In the genomic region with DNA sequence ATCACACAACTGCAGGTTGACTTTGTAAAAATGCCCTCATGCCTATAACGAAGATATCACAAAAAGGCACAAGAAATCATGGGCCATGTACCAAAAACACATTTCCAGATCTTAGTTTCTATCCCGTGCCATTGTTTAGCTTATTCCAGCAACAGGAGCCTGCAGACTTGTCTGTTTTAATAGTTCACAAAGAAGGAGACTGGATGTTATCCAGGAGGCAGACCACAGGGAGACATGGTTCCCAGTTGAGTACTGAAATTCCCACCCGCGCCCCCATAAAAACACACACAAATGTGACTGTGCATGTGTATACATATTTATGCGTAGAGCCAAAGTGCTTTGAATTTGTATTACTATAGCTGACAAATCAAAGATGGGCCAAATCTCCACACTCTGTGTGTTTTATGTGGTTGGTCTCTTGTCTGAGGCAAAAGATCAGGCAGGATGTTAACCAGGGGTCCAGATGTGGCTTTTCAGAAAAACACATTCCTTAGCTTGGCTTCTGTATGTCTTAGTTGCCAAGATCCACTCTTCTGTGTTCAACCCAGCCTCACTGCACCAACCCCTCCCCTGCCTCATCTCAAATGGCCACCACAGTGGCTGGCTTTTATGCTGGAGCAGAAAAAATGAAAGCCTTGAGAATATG, we compare ENCODE assay signal across 1 cellular context.
TF ChIP-seq lines count a peak whose summit lies in the region.

No MANE protein-coding gene starts in this region.

TF ChIP-seq in SK-N-SH, 30 proteins besides CTCF, POLR2A, EP300 and RAD21 (continued from another document):
- TF ChIP-seq, protein P1, sequence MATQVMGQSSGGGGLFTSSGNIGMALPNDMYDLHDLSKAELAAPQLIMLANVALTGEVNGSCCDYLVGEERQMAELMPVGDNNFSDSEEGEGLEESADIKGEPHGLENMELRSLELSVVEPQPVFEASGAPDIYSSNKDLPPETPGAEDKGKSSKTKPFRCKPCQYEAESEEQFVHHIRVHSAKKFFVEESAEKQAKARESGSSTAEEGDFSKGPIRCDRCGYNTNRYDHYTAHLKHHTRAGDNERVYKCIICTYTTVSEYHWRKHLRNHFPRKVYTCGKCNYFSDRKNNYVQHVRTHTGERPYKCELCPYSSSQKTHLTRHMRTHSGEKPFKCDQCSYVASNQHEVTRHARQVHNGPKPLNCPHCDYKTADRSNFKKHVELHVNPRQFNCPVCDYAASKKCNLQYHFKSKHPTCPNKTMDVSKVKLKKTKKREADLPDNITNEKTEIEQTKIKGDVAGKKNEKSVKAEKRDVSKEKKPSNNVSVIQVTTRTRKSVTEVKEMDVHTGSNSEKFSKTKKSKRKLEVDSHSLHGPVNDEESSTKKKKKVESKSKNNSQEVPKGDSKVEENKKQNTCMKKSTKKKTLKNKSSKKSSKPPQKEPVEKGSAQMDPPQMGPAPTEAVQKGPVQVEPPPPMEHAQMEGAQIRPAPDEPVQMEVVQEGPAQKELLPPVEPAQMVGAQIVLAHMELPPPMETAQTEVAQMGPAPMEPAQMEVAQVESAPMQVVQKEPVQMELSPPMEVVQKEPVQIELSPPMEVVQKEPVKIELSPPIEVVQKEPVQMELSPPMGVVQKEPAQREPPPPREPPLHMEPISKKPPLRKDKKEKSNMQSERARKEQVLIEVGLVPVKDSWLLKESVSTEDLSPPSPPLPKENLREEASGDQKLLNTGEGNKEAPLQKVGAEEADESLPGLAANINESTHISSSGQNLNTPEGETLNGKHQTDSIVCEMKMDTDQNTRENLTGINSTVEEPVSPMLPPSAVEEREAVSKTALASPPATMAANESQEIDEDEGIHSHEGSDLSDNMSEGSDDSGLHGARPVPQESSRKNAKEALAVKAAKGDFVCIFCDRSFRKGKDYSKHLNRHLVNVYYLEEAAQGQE (IDR thresholded peaks at IDR 0.05; ENCODE audit: low read depth, low read length), result no peak
- TF ChIP-seq POLR2AphosphoS5 (IDR thresholded peaks at IDR 0.05; ENCODE audit: low read depth, low read length) (no peak), SIN3A (IDR thresholded peaks at IDR 0.05; ENCODE audit: borderline replicate concordance, low read depth, low read length) (no peak), NRF1 (IDR thresholded peaks at IDR 0.05; ENCODE audit: low read depth, low read length) (no peak), FOSL2 (IDR thresholded peaks at IDR 0.05; ENCODE audit: borderline replicate concordance, low read depth) (no peak), EZH2phosphoT487 (IDR thresholded peaks at IDR 0.05; ENCODE audit: borderline replicate concordance, low read depth) (no peak), JUND (IDR thresholded peaks at IDR 0.05) (no peak), GATA2 (CRISPR knock-in tag; IDR thresholded peaks at IDR 0.05) (no peak), TCF12 (IDR thresholded peaks at IDR 0.05) (peak; percentile 72), FOXM1 (IDR thresholded peaks at IDR 0.05; ENCODE audit: low read depth) (no peak), MXI1 (IDR thresholded peaks at IDR 0.05; ENCODE audit: low read depth, low read length) (no peak), ELF1 (IDR thresholded peaks at IDR 0.05) (no peak), SMC3 (IDR thresholded peaks at IDR 0.05; ENCODE audit: low read depth, low read length) (no peak), CHD2 (IDR thresholded peaks at IDR 0.05; ENCODE audit: low read length, partially characterized antibody) (no peak), TAF1 (IDR thresholded peaks at IDR 0.05; ENCODE audit: borderline replicate concordance, low read depth, low read length) (no peak), MEF2A (IDR thresholded peaks at IDR 0.05; ENCODE audit: borderline replicate concordance, low read depth) (no peak)
- TF ChIP-seq, protein P2, sequence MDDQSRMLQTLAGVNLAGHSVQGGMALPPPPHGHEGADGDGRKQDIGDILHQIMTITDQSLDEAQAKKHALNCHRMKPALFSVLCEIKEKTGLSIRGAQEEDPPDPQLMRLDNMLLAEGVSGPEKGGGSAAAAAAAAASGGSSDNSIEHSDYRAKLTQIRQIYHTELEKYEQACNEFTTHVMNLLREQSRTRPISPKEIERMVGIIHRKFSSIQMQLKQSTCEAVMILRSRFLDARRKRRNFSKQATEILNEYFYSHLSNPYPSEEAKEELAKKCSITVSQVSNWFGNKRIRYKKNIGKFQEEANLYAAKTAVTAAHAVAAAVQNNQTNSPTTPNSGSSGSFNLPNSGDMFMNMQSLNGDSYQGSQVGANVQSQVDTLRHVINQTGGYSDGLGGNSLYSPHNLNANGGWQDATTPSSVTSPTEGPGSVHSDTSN (IDR thresholded peaks at IDR 0.05), result peak; percentile 47
- TF ChIP-seq, protein P3, sequence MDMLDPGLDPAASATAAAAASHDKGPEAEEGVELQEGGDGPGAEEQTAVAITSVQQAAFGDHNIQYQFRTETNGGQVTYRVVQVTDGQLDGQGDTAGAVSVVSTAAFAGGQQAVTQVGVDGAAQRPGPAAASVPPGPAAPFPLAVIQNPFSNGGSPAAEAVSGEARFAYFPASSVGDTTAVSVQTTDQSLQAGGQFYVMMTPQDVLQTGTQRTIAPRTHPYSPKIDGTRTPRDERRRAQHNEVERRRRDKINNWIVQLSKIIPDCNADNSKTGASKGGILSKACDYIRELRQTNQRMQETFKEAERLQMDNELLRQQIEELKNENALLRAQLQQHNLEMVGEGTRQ (IDR thresholded peaks at IDR 0.05; ENCODE audit: borderline replicate concordance, low read depth, low read length), result no peak
- TF ChIP-seq, protein P4, sequence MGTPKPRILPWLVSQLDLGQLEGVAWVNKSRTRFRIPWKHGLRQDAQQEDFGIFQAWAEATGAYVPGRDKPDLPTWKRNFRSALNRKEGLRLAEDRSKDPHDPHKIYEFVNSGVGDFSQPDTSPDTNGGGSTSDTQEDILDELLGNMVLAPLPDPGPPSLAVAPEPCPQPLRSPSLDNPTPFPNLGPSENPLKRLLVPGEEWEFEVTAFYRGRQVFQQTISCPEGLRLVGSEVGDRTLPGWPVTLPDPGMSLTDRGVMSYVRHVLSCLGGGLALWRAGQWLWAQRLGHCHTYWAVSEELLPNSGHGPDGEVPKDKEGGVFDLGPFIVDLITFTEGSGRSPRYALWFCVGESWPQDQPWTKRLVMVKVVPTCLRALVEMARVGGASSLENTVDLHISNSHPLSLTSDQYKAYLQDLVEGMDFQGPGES (IDR thresholded peaks at IDR 0.05; ENCODE audit: low read depth, low read length), result no peak
- TF ChIP-seq, protein P5, sequence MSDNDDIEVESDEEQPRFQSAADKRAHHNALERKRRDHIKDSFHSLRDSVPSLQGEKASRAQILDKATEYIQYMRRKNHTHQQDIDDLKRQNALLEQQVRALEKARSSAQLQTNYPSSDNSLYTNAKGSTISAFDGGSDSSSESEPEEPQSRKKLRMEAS (IDR thresholded peaks at IDR 0.05; ENCODE audit: low read depth), result no peak
